ENCODE assay signal across 37 cellular contexts in the genomic region with DNA sequence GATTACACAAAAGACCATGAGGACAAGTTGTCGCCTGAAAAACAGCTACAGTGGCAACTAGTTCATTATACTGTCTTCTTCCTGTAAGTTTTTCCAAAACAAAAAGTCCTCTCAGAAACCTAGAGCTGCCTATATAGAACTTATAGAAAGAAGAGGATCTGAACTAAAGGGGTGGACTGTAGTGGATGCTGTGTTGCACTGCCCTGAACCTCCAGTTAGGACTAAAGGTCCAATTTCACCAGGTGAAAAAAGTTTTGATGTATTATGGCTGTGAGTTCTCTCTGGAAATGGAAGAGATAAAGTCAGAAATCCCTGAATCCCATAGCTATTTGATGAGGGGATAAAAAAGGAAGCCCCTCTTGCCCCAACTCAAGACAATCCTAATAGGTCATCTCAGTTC. TPM values are rescaled to one million over a fixed set of nuclear protein-coding genes. Genes with fewer than 3 reads are reported as not detected.
A peak's percentile ranks its signal among the peaks of the same experiment; 100 is the strongest.
DNase-seq lines count a peak whose midpoint lies in the region; ATAC-seq, FAIRE-seq and TF ChIP-seq lines count a peak whose summit lies in the region.
"Had no signal": no experiment of that assay in that cellular context is flagged by ENCODE, and none has a peak within 500 bp of the region (broad histone marks: within the 10 kb centered on the region; RNA-seq: fewer than 3 reads in every experiment).

No MANE protein-coding gene starts in this region.

- no peak for TF ChIP-seq EP300 in HepG2 (IDR thresholded peaks at IDR 0.05; ENCODE audit: low read depth in 2 of 2, low read length in 2 of 2)
- no peak for TF ChIP-seq EP300 in HepG2 (CRISPR knock-in tag; IDR thresholded peaks at IDR 0.05; ENCODE audit: borderline replicate concordance)

- DNase-seq in HepG2 (ENCODE audit: low spot score) = no peak
- DNase-seq in right lobe of liver = no peak
- no peak for DNase-seq in DMS 273 (lab: John Stamatoyannopoulos, UW; ENCODE audit: unreplicated experiment)
- DNase-seq: 8988T; ACHN; AML-193; BE2C; C1 segment of cervical spinal cord; Caco-2; Calu3; CD4-positive, alpha-beta memory T cell; CD4-positive, alpha-beta T cell; CD4-positive, CD25-positive, alpha-beta regulatory T cell; CD8-positive, alpha-beta memory T cell; CD8-positive, alpha-beta T cell; COR-L47; DMS 273 treated with DMSO at 0.1 percent for 48 hours; DMS153; DMS53; DMS79; DMS79 treated with DMSO at 0.1 percent for 48 hours; DND-41; EL had no signal

- H3K4me3 ChIP-seq in HepG2 (replicated peaks in 1 of 3; ENCODE audit: insufficient read depth in 1 of 3, low read depth in 2 of 3, low read length in 3 of 3) (no peak overlapping the region), right lobe of liver (no peak overlapping the region), HEK293 (ENCODE audit: low read depth, low read length) (no peak overlapping the region)
- H3K4me3 ChIP-seq: A549; BLaER1; BLaER1 treated with 17β-estradiol and CSF1 and Interleukin-3, amounts not matched to agents 10 nM and 100 nM had no signal

- no peak for FAIRE-seq in HepG2 (lab: Jason Lieb, UNC)
- FAIRE-seq: A204.1, A549, D721Med had no signal

- TF ChIP-seq CTCF in HepG2 (CRISPR knock-in tag; IDR thresholded peaks at IDR 0.05) = no peak
- no peak for TF ChIP-seq CTCF in right lobe of liver (IDR thresholded peaks at IDR 0.05)
- no peak for TF ChIP-seq CTCF in HEK293 (tag by site-specific recombination; IDR thresholded peaks at IDR 0.05)
- TF ChIP-seq CTCF in VCaP (conservative IDR thresholded peaks at IDR 0.05) = no peak

- ATAC-seq in HepG2 (no peak), right lobe of liver (no peak), HG02678 (IDR thresholded peaks at IDR 0.05; ENCODE audit: unreplicated experiment) (no peak)
- ATAC-seq: A549; CD8-positive, alpha-beta T cell had no signal

- TF ChIP-seq RAD21 in HepG2 (CRISPR knock-in tag; IDR thresholded peaks at IDR 0.05) = no peak

- BruUV-seq in HepG2 (replicated peaks; lab: Mats Ljungman, UMichigan) = no TSS peak

- POLR2A ChIA-PET in HepG2 (lab: Yijun Ruan, JAX) = no interaction called here
- POLR2A ChIA-PET in HEK293 (lab: Yijun Ruan, JAX) = no interaction called here

- H3K9ac ChIP-seq in HepG2 (ENCODE audit: insufficient read depth, low read depth, low read length) = no peak overlapping the region
- H3K9ac ChIP-seq: BLaER1; BLaER1 treated with 17β-estradiol and CSF1 and Interleukin-3, amounts not matched to agents 10 nM and 100 nM had no signal

- in situ Hi-C loops in HepG2 (cut with HindIII; ENCODE audit: extremely low pct_ligation_motif_present, low pct_unique_long_range_greater_than_20kb) = no loop called here

- H3K4me1 ChIP-seq in HepG2 (ENCODE audit: insufficient read depth, low read length) (peaks cover 16% of the 10 kb centered on the region), right lobe of liver (peaks cover 0 to 8% (median 0%) of the 10 kb centered on the region in 4 donors), HEK293 (ENCODE audit: control insufficient read depth, insufficient read depth, low read length) (no peaks in the 10 kb centered on the region)
- H3K4me1 ChIP-seq: A549; BE2C; BLaER1; BLaER1 treated with 17β-estradiol and CSF1 and Interleukin-3, amounts not matched to agents 10 nM and 100 nM; Caco-2 had no signal

- H3K4me2 ChIP-seq in HepG2 (ENCODE audit: low read depth, low read length) = no peak overlapping the region
- H3K4me2 ChIP-seq: A549; BLaER1; BLaER1 treated with 17β-estradiol and CSF1 and Interleukin-3, amounts not matched to agents 10 nM and 100 nM had no signal

- intact Hi-C loops in HepG2 (cut with micrococcal nuclease; ENCODE audit: unreplicated experiment) (no loop called here), right lobe of liver (cut with DNase I) (no loop called here)

- WGBS in HepG2 (ENCODE audit: low lambda C conversion rate) = 51% methylated on average over 1 of the region's 1 CpG
- WGBS in right lobe of liver (ENCODE audit: insufficient coverage, low coverage, low lambda C conversion rate, missing lambda C conversion rate) = 92% methylated on average over 1 of the region's 1 CpG

- H2AFZ ChIP-seq in HepG2 (ENCODE audit: low read length) = no peak overlapping the region

- H3K36me3 ChIP-seq in HepG2 (replicated peaks in 1 of 2; ENCODE audit: control insufficient read depth in 1 of 2, insufficient read depth in 2 of 2, low read length in 2 of 2) (no peaks in the 10 kb centered on the region), right lobe of liver (no peaks in the 10 kb centered on the region), HEK293 (ENCODE audit: control insufficient read depth in 2 of 2, insufficient read depth in 1 of 2, low read length in 2 of 2) (no peaks in the 10 kb centered on the region)
- H3K36me3 ChIP-seq: BE2C; BLaER1; BLaER1 treated with 17β-estradiol and CSF1 and Interleukin-3, amounts not matched to agents 10 nM and 100 nM had no signal

- H3K79me2 ChIP-seq in HepG2 (ENCODE audit: insufficient read depth, low read length) = no peaks in the 10 kb centered on the region

- H3K27me3 ChIP-seq in HepG2 (ENCODE audit: control insufficient read depth in 1 of 2, insufficient read depth in 2 of 2, low read length in 2 of 2) = no peaks in the 10 kb centered on the region
- no peaks in the 10 kb centered on the region for H3K27me3 ChIP-seq in right lobe of liver
- H3K27me3 ChIP-seq: BE2C; BLaER1; BLaER1 treated with 17β-estradiol and CSF1 and Interleukin-3, amounts not matched to agents 10 nM and 100 nM had no signal

- TF ChIP-seq POLR2A in HepG2 (IDR thresholded peaks at IDR 0.05; ENCODE audit: insufficient read depth in 1 of 2, low read depth in 2 of 2, low read length in 2 of 2) = no peak
- TF ChIP-seq POLR2A in right lobe of liver (IDR thresholded peaks at IDR 0.05) = no peak

- no peak overlapping the region for H3K27ac ChIP-seq in HepG2 (ENCODE audit: extremely low read length, insufficient read depth, low read length)
- H3K27ac ChIP-seq in right lobe of liver = no peak overlapping the region
- no peak overlapping the region for H3K27ac ChIP-seq in HEK293 (ENCODE audit: extremely low read depth, low read depth, low read length)
- peak overlapping the region; percentile 75 for H3K27ac ChIP-seq in VCaP
- H3K27ac ChIP-seq: 22Rv1; A549; BLaER1; BLaER1 treated with 17β-estradiol and CSF1 and Interleukin-3, amounts not matched to agents 10 nM and 100 nM; C4-2B had no signal

- H3K9me3 ChIP-seq in HepG2 (ENCODE audit: low read length) = peaks cover 25% of the 10 kb centered on the region
- peaks cover 0 to 16% (median 3%) of the 10 kb centered on the region in 4 donors for H3K9me3 ChIP-seq in right lobe of liver
- no peaks in the 10 kb centered on the region for H3K9me3 ChIP-seq in HEK293 (ENCODE audit: control insufficient read depth, insufficient read depth, low read depth, low read length)
- H3K9me3 ChIP-seq: A549, BE2C had no signal

- CTCF ChIA-PET in HepG2 (lab: Yijun Ruan, JAX; ENCODE audit: low intra/inter-chr PET ratio, low total read pairs) = no interaction called here
- CTCF ChIA-PET in HEK293 (lab: Yijun Ruan, JAX) = no interaction called here

- H4K20me1 ChIP-seq in HepG2 (ENCODE audit: insufficient read depth, low read length) = no peaks in the 10 kb centered on the region
- H4K20me1 ChIP-seq: BLaER1; BLaER1 treated with 17β-estradiol and CSF1 and Interleukin-3, amounts not matched to agents 10 nM and 100 nM had no signal

TF ChIP-seq in HepG2, 621 proteins besides CTCF, POLR2A, EP300 and RAD21 (continues in another document):
- no peak for TF ChIP-seq ZSCAN29 (CRISPR knock-in tag; conservative IDR thresholded peaks at IDR 0.05)

TF ChIP-seq in HEK293, 187 proteins besides CTCF, POLR2A, EP300 and RAD21:
- TF ChIP-seq, protein P1, sequence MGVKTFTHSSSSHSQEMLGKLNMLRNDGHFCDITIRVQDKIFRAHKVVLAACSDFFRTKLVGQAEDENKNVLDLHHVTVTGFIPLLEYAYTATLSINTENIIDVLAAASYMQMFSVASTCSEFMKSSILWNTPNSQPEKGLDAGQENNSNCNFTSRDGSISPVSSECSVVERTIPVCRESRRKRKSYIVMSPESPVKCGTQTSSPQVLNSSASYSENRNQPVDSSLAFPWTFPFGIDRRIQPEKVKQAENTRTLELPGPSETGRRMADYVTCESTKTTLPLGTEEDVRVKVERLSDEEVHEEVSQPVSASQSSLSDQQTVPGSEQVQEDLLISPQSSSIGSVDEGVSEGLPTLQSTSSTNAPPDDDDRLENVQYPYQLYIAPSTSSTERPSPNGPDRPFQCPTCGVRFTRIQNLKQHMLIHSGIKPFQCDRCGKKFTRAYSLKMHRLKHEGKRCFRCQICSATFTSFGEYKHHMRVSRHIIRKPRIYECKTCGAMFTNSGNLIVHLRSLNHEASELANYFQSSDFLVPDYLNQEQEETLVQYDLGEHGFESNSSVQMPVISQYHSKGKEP (tag by site-specific recombination; IDR thresholded peaks at IDR 0.05) = no peak
- TF ChIP-seq SETDB1 (IDR thresholded peaks at IDR 0.05; ENCODE audit: insufficient read length, low read length) = peak; percentile 58
- no peak for TF ChIP-seq ZNF654 (tag by site-specific recombination; IDR thresholded peaks at IDR 0.05; ENCODE audit: low read depth)

RNA-seq across cellular contexts. Expression of a gene that starts 56.6 kb away (rescaled TPM):
- total RNA-seq in HepG2 (2016; rRNA removed; fragmentation: Illumina TruSeq; extraction: Trizol) (not detected in 2 replicates), right lobe of liver (10 to 100 TPM; 14.2 to 28.1 (median 21.0) TPM)
- under 0.01 TPM in 1 of 2 replicates, not detected in the other for total RNA-seq in HepG2 (2016; cell fraction: cytosol; rRNA removed; fragmentation: Illumina TruSeq; extraction: Trizol; ENCODE audit: low read depth)
- total RNA-seq in HepG2 (2016; cell fraction: insoluble cytoplasmic fraction; rRNA removed; fragmentation: Illumina TruSeq; extraction: Trizol) = not detected in 2 replicates
- not detected in 2 replicates for total RNA-seq in HepG2 (2016; cell fraction: membrane; rRNA removed; fragmentation: Illumina TruSeq; extraction: Trizol)
- total RNA-seq in HepG2 (2016; cell fraction: nucleus; rRNA removed; fragmentation: Illumina TruSeq; extraction: Trizol) = not detected in 2 replicates
- polyA plus RNA-seq in HepG2 (2011; rRNA removed) = 0.01 and 0.13 TPM in 2 replicates
- polyA plus RNA-seq in HepG2 (2011; cell fraction: cytosol; rRNA removed) = 0.01 and 0.13 TPM in 2 replicates
- polyA plus RNA-seq in HepG2 (2011; cell fraction: nucleus; rRNA removed) = 0.13 and 0.55 TPM in 2 replicates
- 0.21 and 0.42 TPM in 2 replicates for polyA plus RNA-seq in HepG2 (2012)
- not detected in 2 replicates for polyA plus RNA-seq in HepG2 (2016; cell fraction: cytosol; fragmentation: Illumina TruSeq; extraction: Trizol; ENCODE audit: low read depth)
- 0.08 TPM in 1 of 2 replicates, not detected in the other for polyA plus RNA-seq in HepG2 (2016; cell fraction: insoluble cytoplasmic fraction; fragmentation: Illumina TruSeq; extraction: Trizol; ENCODE audit: low read depth)
- polyA plus RNA-seq in HepG2 (2016; cell fraction: membrane; fragmentation: Illumina TruSeq; extraction: Trizol; ENCODE audit: low read depth) = not detected in 2 replicates
- not detected in 2 replicates for polyA plus RNA-seq in HepG2 (2016; cell fraction: nucleus; fragmentation: Illumina TruSeq; extraction: Trizol; ENCODE audit: insufficient read depth, low read depth)
- 0.32 and 3.2 TPM in 2 replicates for polyA minus RNA-seq in HepG2 (2011; rRNA and poly(A)+ RNA removed; ENCODE audit: low replicate concordance)
- 0.18 and 0.30 TPM in 2 replicates for polyA minus RNA-seq in HepG2 (2011; cell fraction: cytosol; rRNA and poly(A)+ RNA removed)
- 0.52 and 1.7 TPM in 2 replicates for polyA minus RNA-seq in HepG2 (2011; cell fraction: nucleus; rRNA and poly(A)+ RNA removed)
- total RNA-seq: A172, Calu3 had no signal
- polyA plus RNA-seq: A549, AG04450, BJ, CD14-positive monocyte had no signal

Comparison
In these comparisons a context has a peak if more than half of its experiments do, and no peak if none do; other contexts are left out.
1. RNA of a gene that starts 56.6 kb away (total RNA-seq): 14.2 to 28.1 TPM in right lobe of liver; under 0.01 TPM in HepG2; every median in the first group is over 10 times any median in the second.